8 cellular contexts compared by ENCODE assay signal in genomic region chr7:34675749-34676374, GRCh38. TPM values are rescaled to one million over a fixed set of nuclear protein-coding genes. Genes with fewer than 3 reads are reported as not detected.
A peak's percentile ranks its signal among the peaks of the same experiment; 100 is the strongest.
DNase-seq lines count a peak whose midpoint lies in the region; ATAC-seq, FAIRE-seq and TF ChIP-seq lines count a peak whose summit lies in the region.

No MANE protein-coding gene starts in this region.

- no peaks in the 10 kb centered on the region for H3K9me3 Mint-ChIP-seq in CD8-positive, alpha-beta memory T cell

- no peaks in the 10 kb centered on the region for H3K36me3 Mint-ChIP-seq in CD8-positive, alpha-beta memory T cell

- H3K4me3 Mint-ChIP-seq in CD8-positive, alpha-beta memory T cell, result no peak overlapping the region

- no peaks in the 10 kb centered on the region for H3K4me1 ChIP-seq in BE2C
- H3K4me1 ChIP-seq in RWPE2 (ENCODE audit: insufficient read depth, poor library complexity, severe bottlenecking), result no peaks in the 10 kb centered on the region
- no peaks in the 10 kb centered on the region for H3K4me1 ChIP-seq in CD8-positive, alpha-beta memory T cell (ENCODE audit: insufficient read depth, low read length)

- TF ChIP-seq CTCF in BE2C (IDR thresholded peaks at IDR 0.05; ENCODE audit: low read depth, low read length) (peak; percentile 72), RWPE2 (IDR thresholded peaks at IDR 0.05; ENCODE audit: poor library complexity, severe bottlenecking) (peak; percentile 50)

- DNase-seq in BE2C, result peak; percentile 11
- peak; percentile 8 for DNase-seq in GM18507 (ENCODE audit: extremely low spot score, insufficient read length, low read depth)
- DNase-seq in RWPE2 (ENCODE audit: low spot score), result no peak
- DNase-seq in glomerular visceral epithelial cell (ENCODE audit: extremely low spot score), result peak; percentile 11
- peak; percentile 50 for DNase-seq in urothelium cell line (ENCODE audit: low spot score)
- DNase-seq in CD8-positive, alpha-beta memory T cell, result no peak
- DNase-seq in NCI-H2029 (lab: John Stamatoyannopoulos, UW), result no peak

- peak overlapping the region in 1 of 8 donors; percentile 54 for H3K27ac Mint-ChIP-seq in CD8-positive, alpha-beta memory T cell

- H3K27ac ChIP-seq in RWPE2 (ENCODE audit: poor library complexity, severe bottlenecking), result no peak overlapping the region
- no peak overlapping the region for H3K27ac ChIP-seq in CD8-positive, alpha-beta memory T cell (ENCODE audit: low read depth, low read length)

- ATAC-seq in HG03097 (IDR thresholded peaks at IDR 0.05; ENCODE audit: low FRiP score, unreplicated experiment) (peak; percentile 80), RWPE2 (ENCODE audit: low read depth) (no peak; the same call in 2 of the 3 replicates)

- no peaks in the 10 kb centered on the region for H3K27me3 ChIP-seq in BE2C
- no peaks in the 10 kb centered on the region for H3K27me3 ChIP-seq in RWPE2 (ENCODE audit: insufficient read depth, poor library complexity, severe bottlenecking)
- no peaks in the 10 kb centered on the region for H3K27me3 ChIP-seq in CD8-positive, alpha-beta memory T cell (ENCODE audit: insufficient read depth, low read length, poor library complexity, severe bottlenecking)

- no peak overlapping the region for H3K4me3 ChIP-seq in BE2C (ENCODE audit: low read depth, low read length)
- no peak overlapping the region for H3K4me3 ChIP-seq in RWPE2 (ENCODE audit: severe bottlenecking)
- H3K4me3 ChIP-seq in CD8-positive, alpha-beta memory T cell (ENCODE audit: low read length), result no peak overlapping the region

- peaks cover 0 to 2% of the 10 kb centered on the region in 2 donors for H3K27me3 Mint-ChIP-seq in CD8-positive, alpha-beta memory T cell

- POLR2A ChIA-PET in CD8-positive, alpha-beta memory T cell (lab: Charles Lee), result no interaction called here

- peak; percentile 75 for FAIRE-seq in GM18507 (lab: Jason Lieb, UNC)
- peak; percentile 75 for FAIRE-seq in urothelium cell line (lab: Jason Lieb, UNC)

- CTCF ChIA-PET in CD8-positive, alpha-beta memory T cell (lab: Charles Lee), result interaction anchor here (0.9 kb wide), 1 partner anchor 14 kb away, joined by 3 read pairs; no protein-coding TSS in a partner anchor

- no peaks in the 10 kb centered on the region for H3K36me3 ChIP-seq in BE2C
- no peaks in the 10 kb centered on the region for H3K36me3 ChIP-seq in RWPE2 (ENCODE audit: low read depth)
- no peaks in the 10 kb centered on the region for H3K36me3 ChIP-seq in CD8-positive, alpha-beta memory T cell (ENCODE audit: insufficient read depth, low read length)

- H3K9me3 ChIP-seq in BE2C (no peaks in the 10 kb centered on the region), RWPE2 (ENCODE audit: severe bottlenecking) (no peaks in the 10 kb centered on the region)
- no peaks in the 10 kb centered on the region for H3K9me3 ChIP-seq in CD8-positive, alpha-beta memory T cell (ENCODE audit: low read length)

- no peaks in the 10 kb centered on the region for H3K4me1 Mint-ChIP-seq in CD8-positive, alpha-beta memory T cell

RNA-seq across cellular contexts. Expression of gene NPSR1, which starts 17.8 kb away (rescaled TPM):
- polyA plus RNA-seq in BE2C (2012; ENCODE audit: insufficient read depth, insufficient read length, low read depth), result not detected
- not detected for total RNA-seq in CD8-positive, alpha-beta memory T cell
- polyA plus RNA-seq in CD8-positive, alpha-beta memory T cell, result not detected

Comparison
In these comparisons a context has a peak if more than half of its experiments do, and no peak if none do; other contexts are left out.
1. DNase-seq: peak in BE2C (single experiment), GM18507 (single experiment), glomerular visceral epithelial cell (single experiment) and urothelium cell line (single experiment); none in RWPE2 (single experiment), CD8-positive, alpha-beta memory T cell (0 of 5) and NCI-H2029 (single experiment).